Comparison of ENCODE assay signal across 15 cellular contexts in genomic region chr7:2639151-2639993, GRCh38. TPM values are rescaled to one million over a fixed set of nuclear protein-coding genes. Genes with fewer than 3 reads are reported as not detected.
A peak's percentile ranks its signal among the peaks of the same experiment; 100 is the strongest.
DNase-seq lines count a peak whose midpoint lies in the region; ATAC-seq and TF ChIP-seq lines count a peak whose summit lies in the region.
"Had no signal": no experiment of that assay in that cellular context is flagged by ENCODE, and none has a peak within 500 bp of the region (broad histone marks: within the 10 kb centered on the region; RNA-seq: fewer than 3 reads in every experiment).

No MANE protein-coding gene starts in this region.

- no peak overlapping the region for H3K4me3 Mint-ChIP-seq in glutamatergic neuron (ENCODE audit: unreplicated experiment)

- H3K36me3 ChIP-seq in SJCRH30 (peaks cover 22% of the 10 kb centered on the region; the same call in 1 of the 2 replicates), trophoblast cell (ENCODE audit: control insufficient read depth in 1 of 2, insufficient read depth in 2 of 2, low read length in 2 of 2) (peaks cover 35 to 37% of the 10 kb centered on the region in 2 experiments)
- H3K36me3 ChIP-seq: tibial nerve had no signal

- no peak for TF ChIP-seq CTCF in glutamatergic neuron (IDR thresholded peaks at IDR 0.05; ENCODE audit: partially characterized antibody, unreplicated experiment)

- no peaks in the 10 kb centered on the region for H3K9me3 ChIP-seq in SJCRH30 (replicated peaks)
- H3K9me3 ChIP-seq in trophoblast cell (ENCODE audit: insufficient read depth, low read depth, low read length) = no peaks in the 10 kb centered on the region
- H3K9me3 ChIP-seq: tibial nerve had no signal

- H3K27me3 ChIP-seq in SJCRH30 (no peaks in the 10 kb centered on the region), trophoblast cell (ENCODE audit: insufficient read depth, low read length) (no peaks in the 10 kb centered on the region)
- H3K27me3 ChIP-seq: tibial nerve had no signal

- H3K79me1 ChIP-seq in trophoblast cell (ENCODE audit: low read length) = peaks cover 10% of the 10 kb centered on the region

- peak overlapping the region; percentile 8 for H3K4ac ChIP-seq in trophoblast cell (ENCODE audit: low read depth, low read length)

- H2AFZ ChIP-seq in trophoblast cell (ENCODE audit: insufficient read depth, low read length, poor library complexity) = no peak overlapping the region

- no peak overlapping the region for H2BK5ac ChIP-seq in trophoblast cell (ENCODE audit: low read depth, low read length, poor library complexity)

- peaks cover 2% of the 10 kb centered on the region for H3K27me3 Mint-ChIP-seq in glutamatergic neuron (ENCODE audit: unreplicated experiment)

- H3K14ac ChIP-seq in trophoblast cell (ENCODE audit: low read length) = no peak overlapping the region

- H3K79me2 ChIP-seq in trophoblast cell (ENCODE audit: control insufficient read depth, insufficient read depth, low read length, poor library complexity) = peaks cover 30% of the 10 kb centered on the region

- no peak overlapping the region for H3K9ac ChIP-seq in trophoblast cell (ENCODE audit: low read length)
- H3K9ac ChIP-seq: KMS-11 had no signal

- no peak overlapping the region for H2BK12ac ChIP-seq in trophoblast cell (ENCODE audit: low read length)

- peak overlapping the region; percentile 9 for H2AK5ac ChIP-seq in trophoblast cell (ENCODE audit: low read length)

- no CpG with 5 or more reads among the region's 36 CpGs for WGBS in trophoblast cell (ENCODE audit: extremely low coverage, insufficient coverage, insufficient read length)

- H3K27ac ChIP-seq in SJCRH30 (peak overlapping the region; percentile 67), trophoblast cell (ENCODE audit: low read depth, low read length) (no peak overlapping the region)
- H3K27ac ChIP-seq: KMS-11 had no signal

- DNase-seq in Ammon's horn (ENCODE audit: low spot score) (peak; percentile 45), SJCRH30 (no peak), glutamatergic neuron (peak; percentile 22), trophoblast cell (no peak), NCI-H2107 treated with DMSO at 0.1 percent for 48 hours (lab: John Stamatoyannopoulos, UW; ENCODE audit: unreplicated experiment) (no peak), NCI-H82 (lab: John Stamatoyannopoulos, UW) (no peak)
- DNase-seq in stimulated activated CD4-positive, alpha-beta T cell treated with anti-CD3 and anti-CD28 coated beads, Interleukin-2, amount 100 ng/mL, for 24 hours = no peak
- DNase-seq: activated naive CD4-positive, alpha-beta T cell; DMS53; NCI-H526; SHP77 had no signal

- no peak for ATAC-seq in GM19351 (IDR thresholded peaks at IDR 0.05; ENCODE audit: unreplicated experiment)

- H3K36me3 Mint-ChIP-seq in glutamatergic neuron (ENCODE audit: unreplicated experiment) = no peaks in the 10 kb centered on the region

- no peak overlapping the region for H3K27ac Mint-ChIP-seq in glutamatergic neuron (ENCODE audit: unreplicated experiment)

- H3K9me3 Mint-ChIP-seq in glutamatergic neuron (ENCODE audit: unreplicated experiment) = peaks cover 8% of the 10 kb centered on the region

- H3K4me3 ChIP-seq in SJCRH30 = no peak overlapping the region
- no peak overlapping the region for H3K4me3 ChIP-seq in trophoblast cell (ENCODE audit: low read depth, low read length)
- H3K4me3 ChIP-seq: tibial nerve had no signal

- peak overlapping the region; percentile 32 for H3K18ac ChIP-seq in trophoblast cell (ENCODE audit: low read length)

- H2BK120ac ChIP-seq in trophoblast cell (ENCODE audit: insufficient read depth, low read length, poor library complexity) = no peak overlapping the region

- H3K4me1 ChIP-seq in SJCRH30 = peaks cover 34% of the 10 kb centered on the region
- H3K4me1 ChIP-seq in trophoblast cell (ENCODE audit: control insufficient read depth in 1 of 2, insufficient read depth in 2 of 2, low read length in 2 of 2) = peaks cover 42 to 47% of the 10 kb centered on the region in 2 experiments

- no peak overlapping the region for H4K8ac ChIP-seq in trophoblast cell (ENCODE audit: low read depth, low read length)

- H3K4me1 Mint-ChIP-seq in glutamatergic neuron (ENCODE audit: low read depth, unreplicated experiment) = peaks cover 14% of the 10 kb centered on the region

- no peak overlapping the region for H4K91ac ChIP-seq in trophoblast cell (ENCODE audit: low read depth, low read length)

- H3K4me2 ChIP-seq in trophoblast cell (ENCODE audit: low read length) = no peak overlapping the region
- H3K4me2 ChIP-seq: KMS-11 had no signal

- no peak overlapping the region for H4K12ac ChIP-seq in trophoblast cell (ENCODE audit: low read depth, low read length)

- H3K23ac ChIP-seq in trophoblast cell (ENCODE audit: low read length) = no peak overlapping the region

RNA-seq across cellular contexts. Expression of gene TTYH3, which starts 7.6 kb away (rescaled TPM):
- total RNA-seq in SJCRH30 (2014; rRNA removed; shearing (Covaris generic)) = 54.9 and 58.8 TPM in 2 replicates
- total RNA-seq in glutamatergic neuron (ENCODE audit: unreplicated experiment) = 324 TPM
- polyA plus RNA-seq in trophoblast cell (2013) = 117 and 118 TPM in 2 replicates

RNA-seq across cellular contexts. Expression of gene AMZ1, which starts 48.6 kb away (rescaled TPM):
- total RNA-seq in SJCRH30 (2014; rRNA removed; shearing (Covaris generic)) = 0.02 and 0.05 TPM in 2 replicates
- 0.15 TPM for total RNA-seq in glutamatergic neuron (ENCODE audit: unreplicated experiment)
- 0.41 and 0.64 TPM in 2 replicates for polyA plus RNA-seq in trophoblast cell (2013)
- polyA plus RNA-seq: neural cell had no signal

Comparison
In these comparisons a context has a peak if more than half of its experiments do, and no peak if none do; other contexts are left out.
1. DNase-seq: peak in Ammon's horn (single experiment) and glutamatergic neuron (single experiment); none in SJCRH30 (0 of 2), trophoblast cell (0 of 2), NCI-H2107 treated with DMSO at 0.1 percent for 48 hours (single experiment), stimulated activated CD4-positive, alpha-beta T cell treated with anti-CD3 and anti-CD28 coated beads, Interleukin-2, amount 100 ng/mL, for 24 hours (0 of 2) and NCI-H82 (single experiment).